Comparison of ENCODE assay signal across 8 cellular contexts in genomic region chr2:99337164-99337930, GRCh38. TPM values are rescaled to one million over a fixed set of nuclear protein-coding genes. Genes with fewer than 3 reads are reported as not detected.
DNase-seq lines count a peak whose midpoint lies in the region; ATAC-seq and TF ChIP-seq lines count a peak whose summit lies in the region.

Gene EIF5B (plus strand): TSS chr2:99337389. CDS start chr2:99337555, 166 bp downstream.

- H3K4me3 ChIP-seq in HAP-1 = peak within 1 kb of the TSS; percentile 98

- peaks cover 14% of the 10 kb centered on the region for H3K36me3 Mint-ChIP-seq in nephron progenitor cell (ENCODE audit: low read depth)

- peak; percentile 94 for TF ChIP-seq POLR2A in Raji (IDR thresholded peaks at IDR 0.05; ENCODE audit: insufficient read depth, low read depth, low read length)

- peak; percentile 42 for TF ChIP-seq CTCF in nephron progenitor cell (IDR thresholded peaks at IDR 0.05)

- H3K9me3 ChIP-seq in HAP-1 = no peaks in the 10 kb centered on the region

- DNase-seq in GF-D8 (lab: John Stamatoyannopoulos, UW) (peak; percentile 90), HAP-1 (ENCODE audit: low spot score in 2 of 2) (peak; percentile 86 to 96), M059J (ENCODE audit: low read depth) (peak; percentile 95), fibroblast of the conjunctiva (ENCODE audit: low read depth) (peak; percentile 95), nephron progenitor cell (peak; percentile 94)
- peak; percentile 93 for DNase-seq in activated effector memory CD4-positive, alpha-beta T cell treated with Interleukin-2 at 50 U/mL for 16 hours
- DNase-seq in stimulated activated naive CD8-positive, alpha-beta T cell treated with anti-CD3 and anti-CD28 coated beads, Interleukin-15, amount 100 ng/mL, for 72 hours = peak; percentile 95 to 96

- no peak within 1 kb of the TSS for H3K27ac Mint-ChIP-seq in nephron progenitor cell
- H3K27ac Mint-ChIP-seq in stimulated activated naive CD8-positive, alpha-beta T cell treated with anti-CD3 and anti-CD28 coated beads, Interleukin-15, amount 100 ng/mL, for 72 hours = no peak within 1 kb of the TSS

- in situ Hi-C loops in HAP-1 (cut with MboI; ENCODE audit: low sequenced_read_pairs) = no loop called here

- no peaks in the 10 kb centered on the region for H3K27me3 Mint-ChIP-seq in nephron progenitor cell (ENCODE audit: low read depth, poor library complexity)
- no peaks in the 10 kb centered on the region for H3K27me3 Mint-ChIP-seq in stimulated activated naive CD8-positive, alpha-beta T cell treated with anti-CD3 and anti-CD28 coated beads, Interleukin-15, amount 100 ng/mL, for 72 hours

- H3K27me3 ChIP-seq in HAP-1 (ENCODE audit: low read depth) = no peaks in the 10 kb centered on the region

- H3K9me3 Mint-ChIP-seq in nephron progenitor cell = no peaks in the 10 kb centered on the region
- H3K9me3 Mint-ChIP-seq in stimulated activated naive CD8-positive, alpha-beta T cell treated with anti-CD3 and anti-CD28 coated beads, Interleukin-15, amount 100 ng/mL, for 72 hours = no peaks in the 10 kb centered on the region

- peaks cover 13% of the 10 kb centered on the region for H3K36me3 ChIP-seq in HAP-1 (replicated peaks)

- peaks cover 30% of the 10 kb centered on the region for H3K4me1 Mint-ChIP-seq in nephron progenitor cell
- H3K4me1 Mint-ChIP-seq in stimulated activated naive CD8-positive, alpha-beta T cell treated with anti-CD3 and anti-CD28 coated beads, Interleukin-15, amount 100 ng/mL, for 72 hours = peaks cover 44% of the 10 kb centered on the region

- H3K4me3 Mint-ChIP-seq in nephron progenitor cell = no peak within 1 kb of the TSS
- no peak within 1 kb of the TSS for H3K4me3 Mint-ChIP-seq in stimulated activated naive CD8-positive, alpha-beta T cell treated with anti-CD3 and anti-CD28 coated beads, Interleukin-15, amount 100 ng/mL, for 72 hours

- peak; percentile 82 for ATAC-seq in stimulated activated naive CD8-positive, alpha-beta T cell treated with anti-CD3 and anti-CD28 coated beads, Interleukin-15, amount 100 ng/mL, for 72 hours

- peaks cover 11% of the 10 kb centered on the region for H3K4me1 ChIP-seq in HAP-1

RNA-seq across cellular contexts. Expression of gene EIF5B, which starts in this region (rescaled TPM):
- 8.5 and 11.7 TPM in 2 replicates for total RNA-seq in M059J (2014; rRNA removed; shearing (Covaris generic))

Comparison
In these comparisons a context has a peak if more than half of its experiments do, and no peak if none do; other contexts are left out.
1. Peak in every context shown above with its lines: DNase-seq, ATAC-seq and H3K4me3 ChIP-seq.